28 cellular contexts compared by ENCODE assay signal in the genomic region with DNA sequence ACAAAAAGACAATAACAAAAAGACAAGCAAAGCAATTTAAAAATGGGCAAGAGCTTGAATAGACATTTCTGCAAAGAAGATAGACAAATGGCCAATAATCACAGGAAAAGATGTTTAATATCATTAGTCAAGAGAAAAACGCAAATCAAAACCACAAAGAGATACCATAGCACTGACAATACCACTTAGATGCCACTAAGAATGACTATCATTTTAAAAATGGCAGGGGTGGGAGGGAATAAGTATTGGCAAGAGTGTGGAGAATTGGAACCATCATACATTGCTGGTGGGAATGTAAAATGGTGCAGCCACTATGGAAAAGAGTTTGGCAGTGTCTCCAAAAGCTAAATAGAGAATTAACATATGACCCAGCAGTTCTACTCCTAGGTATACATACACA. TPM values are rescaled to one million over a fixed set of nuclear protein-coding genes. Genes with fewer than 3 reads are reported as not detected.
"Had no signal": no experiment of that assay in that cellular context is flagged by ENCODE, and none has a peak within 500 bp of the region (broad histone marks: within the 10 kb centered on the region; RNA-seq: fewer than 3 reads in every experiment).

No MANE protein-coding gene starts in this region.

- H3K4me1 Mint-ChIP-seq: activated B cell treated with CpG ODN at 0.5 μM for 24 hours; activated CD4-positive, alpha-beta T cell treated with anti-CD3 and anti-CD28 coated beads for 36 hours; activated naive CD8-positive, alpha-beta T cell treated with anti-CD3 and anti-CD28 coated beads for 36 hours; naive thymus-derived CD4-positive, alpha-beta T cell; stimulated activated effector memory CD8-positive, alpha-beta T cell treated with anti-CD3 and anti-CD28 coated beads, Interleukin-12 subunit alpha, Interleukin-12 subunit beta, amount 100 ng/mL, for 72 hours; stimulated activated naive CD8-positive, alpha-beta T cell treated with anti-CD3 and anti-CD28 coated beads, Interleukin-15, amount 100 ng/mL, for 72 hours had no signal

- H3K9me3 Mint-ChIP-seq: activated naive CD8-positive, alpha-beta T cell treated with anti-CD3 and anti-CD28 coated beads for 36 hours; stimulated activated effector memory CD8-positive, alpha-beta T cell treated with anti-CD3 and anti-CD28 coated beads, Interleukin-12 subunit alpha, Interleukin-12 subunit beta, amount 100 ng/mL, for 72 hours had no signal

- FAIRE-seq: endothelial cell of umbilical vein, kidney, small intestine had no signal

- H3K4me3 ChIP-seq: breast epithelium, colonic mucosa, dorsolateral prefrontal cortex, heart right ventricle, lower lobe of right lung, right lobe of liver, suprapubic skin, tibial nerve had no signal

- H3K27ac Mint-ChIP-seq: activated B cell treated with CpG ODN at 0.5 μM for 24 hours; activated CD4-positive, alpha-beta memory T cell treated with anti-CD3 and anti-CD28 coated beads for 36 hours; activated CD4-positive, alpha-beta T cell treated with anti-CD3 and anti-CD28 coated beads for 36 hours; activated naive CD8-positive, alpha-beta T cell treated with anti-CD3 and anti-CD28 coated beads for 36 hours; effector memory CD8-positive, alpha-beta T cell; naive thymus-derived CD4-positive, alpha-beta T cell; stimulated activated effector memory CD8-positive, alpha-beta T cell treated with anti-CD3 and anti-CD28 coated beads, Interleukin-12 subunit alpha, Interleukin-12 subunit beta, amount 100 ng/mL, for 72 hours; stimulated activated naive CD8-positive, alpha-beta T cell treated with anti-CD3 and anti-CD28 coated beads, Interleukin-15, amount 100 ng/mL, for 72 hours had no signal

- H3K4me3 Mint-ChIP-seq: activated B cell treated with CpG ODN at 0.5 μM for 24 hours; activated CD4-positive, alpha-beta memory T cell treated with anti-CD3 and anti-CD28 coated beads for 36 hours; activated CD4-positive, alpha-beta T cell treated with anti-CD3 and anti-CD28 coated beads for 36 hours; activated naive CD8-positive, alpha-beta T cell treated with anti-CD3 and anti-CD28 coated beads for 36 hours; effector memory CD8-positive, alpha-beta T cell; naive thymus-derived CD4-positive, alpha-beta T cell; neural crest cell; stimulated activated effector memory CD8-positive, alpha-beta T cell treated with anti-CD3 and anti-CD28 coated beads, Interleukin-12 subunit alpha, Interleukin-12 subunit beta, amount 100 ng/mL, for 72 hours; stimulated activated naive CD8-positive, alpha-beta T cell treated with anti-CD3 and anti-CD28 coated beads, Interleukin-15, amount 100 ng/mL, for 72 hours had no signal

- H3K4me1 ChIP-seq: breast epithelium, colonic mucosa, heart right ventricle, lower lobe of right lung, right lobe of liver, suprapubic skin, tibial nerve had no signal

- H3K27me3 ChIP-seq: breast epithelium, colonic mucosa, right lobe of liver, tibial nerve had no signal

- H3K36me3 ChIP-seq: breast epithelium, colonic mucosa, heart right ventricle, lower lobe of right lung, right lobe of liver, suprapubic skin, tibial nerve had no signal

- H3K36me3 Mint-ChIP-seq: activated naive CD8-positive, alpha-beta T cell treated with anti-CD3 and anti-CD28 coated beads for 36 hours; stimulated activated effector memory CD8-positive, alpha-beta T cell treated with anti-CD3 and anti-CD28 coated beads, Interleukin-12 subunit alpha, Interleukin-12 subunit beta, amount 100 ng/mL, for 72 hours had no signal

- H3K27ac ChIP-seq: breast epithelium, colonic mucosa, dorsolateral prefrontal cortex, heart right ventricle, lower lobe of right lung, right lobe of liver, suprapubic skin, tibial nerve had no signal

- H3K9me3 ChIP-seq: colonic mucosa, lower lobe of right lung, suprapubic skin had no signal

- DNase-seq: activated B cell treated with CpG ODN at 0.5 μM for 24 hours; activated CD4-positive, alpha-beta memory T cell treated with anti-CD3 and anti-CD28 coated beads for 36 hours; activated CD4-positive, alpha-beta T cell treated with anti-CD3 and anti-CD28 coated beads for 36 hours; activated naive CD4-positive, alpha-beta T cell treated with Interleukin-2 at 50 U/mL for 16 hours; activated naive CD8-positive, alpha-beta T cell treated with anti-CD3 and anti-CD28 coated beads for 36 hours; activated T-cell treated with anti-CD3 and anti-CD28 coated beads, Interleukin-2, amount 50 U/mL, for 48 hours; colonic mucosa; dorsolateral prefrontal cortex; effector memory CD8-positive, alpha-beta T cell; heart right ventricle; kidney; lower lobe of right lung; naive thymus-derived CD4-positive, alpha-beta T cell; occipital lobe; right lobe of liver; small intestine; stimulated activated CD4-positive, alpha-beta T cell treated with anti-CD3 and anti-CD28 coated beads, Interleukin-2, amount 100 ng/mL, for 24 hours; stimulated activated naive CD8-positive, alpha-beta T cell treated with anti-CD3 and anti-CD28 coated beads, Interleukin-15, amount 100 ng/mL, for 72 hours; T1000 had no signal

RNA-seq across cellular contexts. Expression of a gene that starts 18.8 kb away (rescaled TPM):
- total RNA-seq: activated B cell treated with CpG ODN at 0.5 μM for 24 hours; activated CD4-positive, alpha-beta memory T cell treated with anti-CD3 and anti-CD28 coated beads for 36 hours; activated CD4-positive, alpha-beta T cell treated with anti-CD3 and anti-CD28 coated beads for 36 hours; activated naive CD8-positive, alpha-beta T cell treated with anti-CD3 and anti-CD28 coated beads for 36 hours; breast epithelium; colonic mucosa; endothelial cell of umbilical vein; esophagus mucosa; heart right ventricle; kidney; lower lobe of right lung; mesenteric fat pad; naive thymus-derived CD4-positive, alpha-beta T cell; neural crest cell; occipital lobe; right lobe of liver; suprapubic skin; tibial nerve; urinary bladder had no signal
- polyA plus RNA-seq: endothelial cell of umbilical vein; naive thymus-derived CD4-positive, alpha-beta T cell had no signal
